8 cellular contexts compared by ENCODE assay signal in genomic region chr11:7278314-7278917, GRCh38. TPM values are rescaled to one million over a fixed set of nuclear protein-coding genes. Genes with fewer than 3 reads are reported as not detected.
DNase-seq lines count a peak whose midpoint lies in the region; ATAC-seq and TF ChIP-seq lines count a peak whose summit lies in the region.

No MANE protein-coding gene starts in this region.

- H3K4me2 ChIP-seq in hepatocyte: no peak overlapping the region

- TF ChIP-seq POLR2A in uterus (IDR thresholded peaks at IDR 0.05): no peak

- H2AFZ ChIP-seq in hepatocyte: no peak overlapping the region

- H3K36me3 Mint-ChIP-seq in T-helper 2 cell treated with Interferon-gamma antibody and Interleukin-4, amounts not matched to agents 5 μg/mL and 100 μg/mL, for 36 hours (ENCODE audit: low read depth): no peaks in the 10 kb centered on the region

- H3K4me3 Mint-ChIP-seq in T-helper 2 cell treated with Interferon-gamma antibody and Interleukin-4, amounts not matched to agents 5 μg/mL and 100 μg/mL, for 36 hours: no peak overlapping the region

- H3K27me3 ChIP-seq in RWPE2 (ENCODE audit: insufficient read depth, poor library complexity, severe bottlenecking): no peaks in the 10 kb centered on the region
- H3K27me3 ChIP-seq in hepatocyte: no peaks in the 10 kb centered on the region
- no peaks in the 10 kb centered on the region for H3K27me3 ChIP-seq in uterus

- no peak overlapping the region for H3K27ac Mint-ChIP-seq in T-helper 2 cell treated with Interferon-gamma antibody and Interleukin-4, amounts not matched to agents 5 μg/mL and 100 μg/mL, for 36 hours

- H3K36me3 ChIP-seq in RWPE2 (ENCODE audit: low read depth) (no peaks in the 10 kb centered on the region), hepatocyte (replicated peaks; ENCODE audit: insufficient read depth, low read depth) (no peaks in the 10 kb centered on the region), uterus (no peaks in the 10 kb centered on the region)

- H3K27me3 Mint-ChIP-seq in T-helper 2 cell treated with Interferon-gamma antibody and Interleukin-4, amounts not matched to agents 5 μg/mL and 100 μg/mL, for 36 hours (ENCODE audit: low read depth): peaks cover 4% of the 10 kb centered on the region

- intact Hi-C loops in uterus (cut with DNase I; ENCODE audit: low total_unique reads): no loop called here

- no peaks in the 10 kb centered on the region for H3K79me2 ChIP-seq in hepatocyte

- no peaks in the 10 kb centered on the region for H3K4me1 ChIP-seq in RWPE2 (ENCODE audit: insufficient read depth, poor library complexity, severe bottlenecking)
- H3K4me1 ChIP-seq in hepatocyte (ENCODE audit: insufficient read depth): peaks cover 6% of the 10 kb centered on the region
- no peaks in the 10 kb centered on the region for H3K4me1 ChIP-seq in uterus

- no peaks in the 10 kb centered on the region for H3K9me3 ChIP-seq in RWPE2 (ENCODE audit: severe bottlenecking)
- no peaks in the 10 kb centered on the region for H3K9me3 ChIP-seq in hepatocyte (ENCODE audit: low read depth)
- no peaks in the 10 kb centered on the region for H3K9me3 ChIP-seq in uterus

- H3K27ac ChIP-seq in RWPE2 (ENCODE audit: poor library complexity, severe bottlenecking) (no peak overlapping the region), hepatocyte (no peak overlapping the region), uterus (no peak overlapping the region)

- no peaks in the 10 kb centered on the region for H4K20me1 ChIP-seq in hepatocyte (ENCODE audit: insufficient read depth, poor library complexity, severe bottlenecking)

- ATAC-seq in HG02852 (IDR thresholded peaks at IDR 0.05; ENCODE audit: unreplicated experiment) (peak; percentile 72), RWPE2 (ENCODE audit: low read depth) (peak; percentile 42; the same call in 1 of the 3 replicates)

- TF ChIP-seq CTCF in RWPE2 (IDR thresholded peaks at IDR 0.05; ENCODE audit: poor library complexity, severe bottlenecking) (peak; percentile 71), hepatocyte (IDR thresholded peaks at IDR 0.05; ENCODE audit: poor library complexity) (peak; percentile 61), uterus (IDR thresholded peaks at IDR 0.05) (peak; percentile 26 to 35 (median 28))

- H3K4me1 Mint-ChIP-seq in T-helper 2 cell treated with Interferon-gamma antibody and Interleukin-4, amounts not matched to agents 5 μg/mL and 100 μg/mL, for 36 hours (ENCODE audit: low read depth): no peaks in the 10 kb centered on the region

- no peak overlapping the region for H3K4me3 ChIP-seq in RWPE2 (ENCODE audit: severe bottlenecking)
- no peak overlapping the region for H3K4me3 ChIP-seq in hepatocyte
- no peak overlapping the region for H3K4me3 ChIP-seq in uterus

- H3K9me3 Mint-ChIP-seq in T-helper 2 cell treated with Interferon-gamma antibody and Interleukin-4, amounts not matched to agents 5 μg/mL and 100 μg/mL, for 36 hours: no peaks in the 10 kb centered on the region

- DNase-seq in SKM-1 treated with dmso at 0.1 percent for 144 hours (lab: John Stamatoyannopoulos, UW; ENCODE audit: unreplicated experiment) (peak; percentile 29), SKM-1 (lab: John Stamatoyannopoulos, UW; ENCODE audit: unreplicated experiment) (no peak), RWPE2 (ENCODE audit: low spot score) (no peak), hepatocyte (ENCODE audit: low spot score) (peak; percentile 52), uterus (no peak), UCSD-AML1 (lab: John Stamatoyannopoulos, UW; ENCODE audit: unreplicated experiment) (no peak)
- no peak for DNase-seq in T-helper 2 cell treated with Interferon-gamma antibody and Interleukin-4, amounts not matched to agents 5 μg/mL and 100 μg/mL, for 36 hours (ENCODE audit: low spot score)

- H3K9me2 ChIP-seq in hepatocyte (replicated peaks; ENCODE audit: insufficient read depth): no peaks in the 10 kb centered on the region

- WGBS in hepatocyte (ENCODE audit: low lambda C conversion rate, missing lambda C conversion rate): 51% methylated on average over 3 of the region's 3 CpGs

RNA-seq across cellular contexts. Expression of gene SYT9, which starts 26.7 kb away (rescaled TPM):
- total RNA-seq in hepatocyte (0.84 and 1.3 TPM in 2 replicates), uterus (1 to 10 TPM in 2 of 4 donors, under 1 TPM in 1, not detected in 1; 0.29 to 5.8 (median 3.0) TPM)
- 0.22 TPM in 1 of 2 replicates, not detected in the other for polyA plus RNA-seq in hepatocyte

Comparison
In these comparisons a context has a peak if more than half of its experiments do, and no peak if none do; other contexts are left out.
1. DNase-seq: peak in SKM-1 treated with dmso at 0.1 percent for 144 hours (single experiment) and hepatocyte (single experiment); none in SKM-1 (single experiment), RWPE2 (single experiment), uterus (0 of 2), T-helper 2 cell treated with Interferon-gamma antibody and Interleukin-4, amounts not matched to agents 5 μg/mL and 100 μg/mL, for 36 hours (single experiment) and UCSD-AML1 (single experiment).
2. Peak in every context shown above with its lines, with median percentiles within 50 percentile points of each other: CTCF ChIP-seq.